In the genomic region with DNA sequence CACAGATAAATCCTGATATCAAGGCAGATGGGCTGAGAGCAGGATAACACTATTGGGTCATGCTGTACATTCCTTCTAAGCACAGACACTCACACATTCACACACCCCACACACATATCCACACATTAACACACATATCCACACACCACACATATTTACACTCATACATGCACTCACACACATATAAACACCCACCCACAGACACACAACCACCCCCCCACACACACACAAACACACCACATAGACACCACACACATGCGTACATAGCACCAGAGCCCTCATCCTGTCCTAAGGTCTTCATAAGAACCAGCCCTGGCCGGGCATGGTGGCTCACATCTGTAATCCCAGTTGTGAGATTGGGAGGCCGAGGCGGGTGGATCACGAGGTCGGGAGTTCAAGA, we compare ENCODE assay signal across 32 cellular contexts.
"Had no signal": no experiment of that assay in that cellular context is flagged by ENCODE, and none has a peak within 500 bp of the region (broad histone marks: within the 10 kb centered on the region; RNA-seq: fewer than 3 reads in every experiment).

No MANE protein-coding gene starts in this region.

- H3K27me3 ChIP-seq: MG63 had no signal

- DNase-seq: Karpas-422, MG63, MM.1S, MV-4-11, NCI-H1048, NCI-H1092, NCI-H1092 treated with DMSO at 0.1 percent for 48 hours, NCI-H1105, NCI-H1105 treated with DMSO at 0.1 percent for 48 hours, NCI-H1417 treated with DMSO at 0.1 percent for 48 hours, NCI-H1436, NCI-H1436 treated with DMSO at 0.1 percent for 48 hours, NCI-H146, NCI-H1694, NCI-H1694 treated with DMSO at 0.1 percent for 48 hours, NCI-H187, NCI-H187 treated with DMSO at 0.1 percent for 48 hours, NCI-H1930, NCI-H2029, NCI-H2029 treated with DMSO at 0.1 percent for 48 hours, NCI-H2081, NCI-H2081 treated with DMSO at 0.1 percent for 48 hours, NCI-H2107, NCI-H2171, NCI-H2171 treated with DMSO at 0.1 percent for 48 hours, NCI-H2227 treated with DMSO at 0.1 percent for 48 hours, NCI-H226, NCI-H345, NCI-H446, NCI-H446 treated with DMSO at 0.1 percent for 48 hours, NCI-H510A, NCI-H510A treated with DMSO at 0.1 percent for 48 hours had no signal

- H3K9me3 ChIP-seq: MG63 had no signal

- H3K4me3 ChIP-seq: MG63 had no signal

- H3K36me3 ChIP-seq: MG63 had no signal
